ENCODE assay signal across 10 cellular contexts in the genomic region with DNA sequence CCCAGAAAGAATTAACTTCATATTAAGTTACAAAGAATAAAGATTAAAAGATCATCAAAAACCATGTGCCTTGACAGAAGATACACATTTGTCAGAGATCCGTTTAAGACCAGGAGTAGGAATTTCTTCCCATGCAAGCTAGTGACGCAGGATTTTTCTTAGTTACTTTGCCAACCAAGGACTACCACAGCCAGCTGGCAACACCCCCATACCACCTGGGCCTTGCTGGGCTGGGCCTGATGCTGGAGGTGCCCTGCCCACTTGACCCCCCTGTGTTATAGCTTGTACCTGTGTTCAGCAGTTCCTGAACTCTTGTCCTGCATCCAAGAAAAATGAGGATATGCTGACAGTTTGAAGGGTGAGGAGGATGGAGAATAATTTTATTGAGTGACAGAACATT.
"Had no signal": no experiment of that assay in that cellular context is flagged by ENCODE, and none has a peak within 500 bp of the region (broad histone marks: within the 10 kb centered on the region; RNA-seq: fewer than 3 reads in every experiment).

No MANE protein-coding gene starts in this region.

- H3K27ac ChIP-seq: GM23248 had no signal

- H3K36me3 ChIP-seq: HAP-1 had no signal

- H3K4me3 Mint-ChIP-seq: HFFc6 had no signal

- H3K27ac Mint-ChIP-seq: HFFc6 had no signal

- H3K4me3 ChIP-seq: GM23248, HAP-1, K562 had no signal

- ATAC-seq: HCT116, K562 had no signal

- H3K9me3 ChIP-seq: HAP-1 had no signal

- FAIRE-seq: HTR-8/SVneo, K562 had no signal

- H2AFZ ChIP-seq: GM23248 had no signal

- DNase-seq: GM23248, GOT3, H7, HFFc6, IMR-90, KG1 had no signal
